8 cellular contexts compared by ENCODE assay signal in the genomic region with DNA sequence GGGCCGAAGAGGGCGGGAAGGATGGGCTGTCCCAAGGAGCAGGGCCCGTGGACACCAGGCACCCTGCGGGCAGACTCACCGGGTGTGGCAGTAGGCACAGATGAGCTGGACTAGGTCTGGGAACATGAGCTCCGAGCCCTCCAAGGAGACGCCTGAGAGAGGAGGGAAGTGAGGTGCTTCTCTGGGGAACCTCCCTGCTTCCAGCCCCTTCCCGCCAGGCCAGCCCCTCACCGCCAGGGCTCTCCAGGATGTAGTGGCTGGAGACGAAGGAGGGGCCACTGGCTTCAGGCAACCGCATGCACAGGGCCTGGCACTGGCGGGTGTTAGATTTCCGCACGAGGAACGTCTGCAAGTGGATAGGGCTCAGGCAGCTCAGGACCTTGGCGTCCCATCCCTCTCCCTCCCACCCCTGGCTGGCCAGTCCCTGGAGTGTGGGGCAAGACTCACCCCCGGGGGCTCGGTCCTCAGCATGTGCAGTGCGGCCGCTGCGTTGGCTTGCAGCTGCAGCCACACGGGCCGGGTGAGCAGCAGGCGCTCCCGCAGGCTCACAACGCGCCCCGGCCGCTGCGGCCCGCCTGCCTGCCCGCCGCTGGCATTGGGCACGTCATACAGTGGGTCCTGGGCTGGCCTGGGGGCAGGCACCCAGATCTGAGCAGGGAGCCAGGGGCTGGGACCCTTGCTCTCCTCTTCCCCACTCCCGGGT. TPM values are rescaled to one million over a fixed set of nuclear protein-coding genes. Genes with fewer than 3 reads are reported as not detected.
DNase-seq lines count a peak whose midpoint lies in the region; ATAC-seq and TF ChIP-seq lines count a peak whose summit lies in the region.

No MANE protein-coding gene starts in this region.

- POLR2A ChIA-PET in Panc1 (lab: Charles Lee), result interaction anchor here (1.0 to 1.3 kb wide), 2 partner anchors 9 to 23 kb away, joined by 4 to 5 read pairs; a partner anchor contains a TSS

- intact Hi-C loops in Panc1 (cut with micrococcal nuclease; ENCODE audit: unreplicated experiment) (no loop called here), uterus (cut with DNase I; ENCODE audit: low total_unique reads) (no loop called here)

- WGBS in ectodermal cell, 2 experiments, result 16 to 19% methylated on average over 35 of the region's 35 CpGs
- 3% methylated on average over 35 of the region's 35 CpGs for WGBS in mesenchymal stem cell

- H2AK5ac ChIP-seq in mesenchymal stem cell (ENCODE audit: low read length, severe bottlenecking), result peak overlapping the region; percentile 46

- H2AFZ ChIP-seq in mesenchymal stem cell (ENCODE audit: low read depth, low read length), result peak overlapping the region; percentile 7

- H4K91ac ChIP-seq in mesenchymal stem cell (ENCODE audit: low read length), result peak overlapping the region; percentile 99

- H3K36me3 ChIP-seq in Panc1 (ENCODE audit: control insufficient read depth, insufficient read depth, low read length) (peaks cover 3% of the 10 kb centered on the region; the same call in 1 of the 2 replicates), ectodermal cell (ENCODE audit: control insufficient read depth, insufficient read depth, low read length) (peaks cover 3% of the 10 kb centered on the region), mesenchymal stem cell (ENCODE audit: control insufficient read depth in 1 of 2, insufficient read depth in 2 of 2, low read depth in 1 of 2, low read length in 2 of 2) (peaks cover 60 to 77% of the 10 kb centered on the region in 2 experiments), uterus (no peaks in the 10 kb centered on the region)

- peak overlapping the region; percentile 92 for H2BK15ac ChIP-seq in mesenchymal stem cell (ENCODE audit: low read depth, poor library complexity, severe bottlenecking)

- CTCF ChIA-PET in Panc1 (lab: Charles Lee), result interaction anchor here (0.6 to 2.1 kb wide), 4 partner anchors 22 to 138 kb away, joined by 3 to 17 read pairs (median 6); no protein-coding TSS in a partner anchor

- DNase-seq in G401 (ENCODE audit: low spot score), result peak; percentile 49
- DNase-seq in Panc1 (ENCODE audit: low read depth, low spot score), result no peak
- peak; percentile 82 for DNase-seq in mesenchymal stem cell
- DNase-seq in uterus, result peak in 1 of 2 donors; percentile 44
- DNase-seq in germinal center (ENCODE audit: low spot score), result no peak

- no peak overlapping the region for H3K23ac ChIP-seq in mesenchymal stem cell (ENCODE audit: low read length in 2 of 2)

- peak overlapping the region; percentile 92 for H4K8ac ChIP-seq in mesenchymal stem cell (ENCODE audit: low read length)

- TF ChIP-seq CTCF in Panc1 (IDR thresholded peaks at IDR 0.05) (no peak), uterus (IDR thresholded peaks at IDR 0.05) (no peak)

- H3K9me3 ChIP-seq in Panc1 (ENCODE audit: control insufficient read depth, insufficient read depth, low read depth, low read length) (no peaks in the 10 kb centered on the region), ectodermal cell (ENCODE audit: control insufficient read depth, low read length) (no peaks in the 10 kb centered on the region), mesenchymal stem cell (ENCODE audit: control insufficient read depth, low read length) (no peaks in the 10 kb centered on the region), uterus (no peaks in the 10 kb centered on the region)

- H2BK12ac ChIP-seq in mesenchymal stem cell (ENCODE audit: low read length in 2 of 2), result peak overlapping the region; percentile 49 to 93

- H3K18ac ChIP-seq in mesenchymal stem cell (ENCODE audit: low read depth in 1 of 2, low read length in 2 of 2), result peak overlapping the region; percentile 97 to 99

- H3K4me1 ChIP-seq in Panc1 (ENCODE audit: control insufficient read depth, insufficient read depth, low read length), result peaks cover 41% of the 10 kb centered on the region
- peaks cover 20% of the 10 kb centered on the region for H3K4me1 ChIP-seq in ectodermal cell (ENCODE audit: control insufficient read depth, insufficient read depth, low read length)
- H3K4me1 ChIP-seq in mesenchymal stem cell (ENCODE audit: control insufficient read depth, insufficient read depth, low read depth, low read length), result peaks cover 66% of the 10 kb centered on the region
- peaks cover 3 to 12% of the 10 kb centered on the region in 2 donors for H3K4me1 ChIP-seq in uterus

- peak overlapping the region; percentile 90 for H2BK5ac ChIP-seq in mesenchymal stem cell (ENCODE audit: low read depth, low read length, poor library complexity, severe bottlenecking)

- peak overlapping the region; percentile 90 to 94 for H3K4ac ChIP-seq in mesenchymal stem cell (ENCODE audit: low read depth in 1 of 2, low read length in 2 of 2)

- H3K9ac ChIP-seq in mesenchymal stem cell (ENCODE audit: low read length), result peak overlapping the region; percentile 99

- TF ChIP-seq POLR2A in uterus (IDR thresholded peaks at IDR 0.05), result no peak

- in situ Hi-C loops in G401 (cut with HindIII; ENCODE audit: low sequenced_read_pairs) (no loop called here), Panc1 (cut with HindIII; ENCODE audit: low pct_unique_long_range_greater_than_20kb, low sequenced_read_pairs) (no loop called here)

- H3K4me3 ChIP-seq in Panc1 (ENCODE audit: low read depth in 2 of 2, low read length in 2 of 2) (peak overlapping the region; percentile 66 to 87), ectodermal cell (ENCODE audit: insufficient read depth, low read depth, low read length) (peak overlapping the region; percentile 49), mesenchymal stem cell (ENCODE audit: insufficient read depth in 1 of 2, low read depth in 1 of 2, low read length in 2 of 2) (peak overlapping the region; percentile 68 to 85), uterus (peak overlapping the region; percentile 29 to 50)

- H3K14ac ChIP-seq in mesenchymal stem cell (ENCODE audit: low read length in 2 of 2), result peak overlapping the region in 1 of 2 experiments; percentile 95

- H3K27ac ChIP-seq in Panc1 (ENCODE audit: low read length), result peak overlapping the region; percentile 89
- H3K27ac ChIP-seq in ectodermal cell (ENCODE audit: insufficient read depth, low read depth, low read length, poor library complexity, severe bottlenecking), result no peak overlapping the region
- H3K27ac ChIP-seq in mesenchymal stem cell (ENCODE audit: low read length, poor library complexity, severe bottlenecking), result peak overlapping the region; percentile 97
- H3K27ac ChIP-seq in uterus, result peak overlapping the region; percentile 29 to 78

- H3K4me2 ChIP-seq in mesenchymal stem cell (ENCODE audit: low read length, poor library complexity, severe bottlenecking), result peak overlapping the region; percentile 68

- no TSS peak for BruUV-seq in Panc1 (replicated peaks; lab: Mats Ljungman, UMichigan)

- ATAC-seq in Panc1 (peak; percentile 36), GM21360 (IDR thresholded peaks at IDR 0.05; ENCODE audit: unreplicated experiment) (no peak), HG02763 (IDR thresholded peaks at IDR 0.05; ENCODE audit: unreplicated experiment) (no peak)

- H2BK120ac ChIP-seq in mesenchymal stem cell (ENCODE audit: low read depth, low read length), result peak overlapping the region; percentile 91

- H3K27me3 ChIP-seq in Panc1 (ENCODE audit: control insufficient read depth, insufficient read depth, low read length) (no peaks in the 10 kb centered on the region), ectodermal cell (ENCODE audit: control insufficient read depth, insufficient read depth, low read length, poor library complexity, severe bottlenecking) (peaks cover 6% of the 10 kb centered on the region), mesenchymal stem cell (ENCODE audit: control insufficient read depth in 1 of 2, insufficient read depth in 1 of 2, low read length in 2 of 2) (no peaks in the 10 kb centered on the region), uterus (no peaks in the 10 kb centered on the region)

- H3K79me1 ChIP-seq in mesenchymal stem cell (replicated peaks; ENCODE audit: low read length, poor library complexity, severe bottlenecking), result peaks cover 30% of the 10 kb centered on the region

RNA-seq across cellular contexts. Expression of a gene that starts 0.6 kb away (rescaled TPM):
- total RNA-seq in G401 (2014; rRNA removed; shearing (Covaris generic)), result 34.3 and 46.6 TPM in 2 replicates
- 21.7 TPM for total RNA-seq in Panc1 (2021; ENCODE audit: unreplicated experiment)
- 14.2 TPM for polyA plus RNA-seq in Panc1 (2012; ENCODE audit: insufficient read length)
- polyA plus RNA-seq in ectodermal cell (2013, experiment 1 of 4), result 5.1 TPM
- polyA plus RNA-seq in ectodermal cell (2013, experiment 2 of 4), result 4.4 TPM
- polyA plus RNA-seq in ectodermal cell (2013, experiment 3 of 4), result 3.4 TPM
- polyA plus RNA-seq in ectodermal cell (2013, experiment 4 of 4), result 3.3 TPM
- 29.1 TPM for polyA plus RNA-seq in mesenchymal stem cell (2013, experiment 1 of 2)
- polyA plus RNA-seq in mesenchymal stem cell (2013, experiment 2 of 2), result 26.9 TPM
- total RNA-seq in uterus, result 10 to 100 TPM in 2 of 4 donors, 1 to 10 TPM in 2; 1.8 to 26.6 (median 8.6) TPM

RNA-seq across cellular contexts. Expression of a gene that starts 9.2 kb away (rescaled TPM):
- 92.6 and 111 TPM in 2 replicates for total RNA-seq in G401 (2014; rRNA removed; shearing (Covaris generic))
- total RNA-seq in Panc1 (2021; ENCODE audit: unreplicated experiment) (80.5 TPM), uterus (10 to 100 TPM; 15.0 to 77.4 (median 21.9) TPM)
- polyA plus RNA-seq in Panc1 (2012; ENCODE audit: insufficient read length), result 89.0 TPM
- 35.4 TPM for polyA plus RNA-seq in ectodermal cell (2013, experiment 1 of 4)
- polyA plus RNA-seq in ectodermal cell (2013, experiment 2 of 4), result 37.6 TPM
- 29.6 TPM for polyA plus RNA-seq in ectodermal cell (2013, experiment 3 of 4)
- 30.4 TPM for polyA plus RNA-seq in ectodermal cell (2013, experiment 4 of 4)
- polyA plus RNA-seq in mesenchymal stem cell (2013, experiment 1 of 2), result 37.1 TPM
- 35.4 TPM for polyA plus RNA-seq in mesenchymal stem cell (2013, experiment 2 of 2)

RNA-seq across cellular contexts. Expression of a gene that starts 11.7 kb away (rescaled TPM):
- total RNA-seq in G401 (2014; rRNA removed; shearing (Covaris generic)), result 22.2 and 23.7 TPM in 2 replicates
- total RNA-seq in Panc1 (2021; ENCODE audit: unreplicated experiment), result 29.3 TPM
- polyA plus RNA-seq in Panc1 (2012; ENCODE audit: insufficient read length), result 58.0 TPM
- polyA plus RNA-seq in ectodermal cell (2013, experiment 1 of 4), result 51.4 TPM
- 50.2 TPM for polyA plus RNA-seq in ectodermal cell (2013, experiment 2 of 4)
- 45.4 TPM for polyA plus RNA-seq in ectodermal cell (2013, experiment 3 of 4)
- polyA plus RNA-seq in ectodermal cell (2013, experiment 4 of 4), result 47.5 TPM
- 31.2 TPM for polyA plus RNA-seq in mesenchymal stem cell (2013, experiment 1 of 2)
- polyA plus RNA-seq in mesenchymal stem cell (2013, experiment 2 of 2), result 31.7 TPM
- total RNA-seq in uterus, result 10 to 100 TPM; 13.2 to 44.8 (median 26.2) TPM

RNA-seq across cellular contexts. Expression of a gene that starts 18.8 kb away (rescaled TPM):
- total RNA-seq in G401 (2014; rRNA removed; shearing (Covaris generic)), result 0.58 TPM in 1 of 2 replicates, not detected in the other
- total RNA-seq in Panc1 (2021; ENCODE audit: unreplicated experiment) (0.15 TPM), uterus (10 to 100 TPM; 14.1 to 91.2 (median 46.2) TPM)
- not detected for polyA plus RNA-seq in Panc1 (2012; ENCODE audit: insufficient read length)
- polyA plus RNA-seq in ectodermal cell (2013, experiment 1 of 4), result 3.7 TPM
- polyA plus RNA-seq in ectodermal cell (2013, experiment 2 of 4), result 4.4 TPM
- polyA plus RNA-seq in ectodermal cell (2013, experiment 3 of 4), result 5.5 TPM
- 6.2 TPM for polyA plus RNA-seq in ectodermal cell (2013, experiment 4 of 4)
- 318 TPM for polyA plus RNA-seq in mesenchymal stem cell (2013, experiment 1 of 2)
- polyA plus RNA-seq in mesenchymal stem cell (2013, experiment 2 of 2), result 313 TPM

RNA-seq across cellular contexts. Expression of a gene that starts 35.9 kb away (rescaled TPM):
- total RNA-seq in G401 (2014; rRNA removed; shearing (Covaris generic)), result 1.9 and 3.0 TPM in 2 replicates
- total RNA-seq in Panc1 (2021; ENCODE audit: unreplicated experiment), result 28.3 TPM
- polyA plus RNA-seq in Panc1 (2012; ENCODE audit: insufficient read length), result 31.4 TPM
- polyA plus RNA-seq in ectodermal cell (2013, experiment 1 of 4), result 36.1 TPM
- polyA plus RNA-seq in ectodermal cell (2013, experiment 2 of 4), result 24.7 TPM
- 17.7 TPM for polyA plus RNA-seq in ectodermal cell (2013, experiment 3 of 4)
- polyA plus RNA-seq in ectodermal cell (2013, experiment 4 of 4), result 19.3 TPM
- 14.6 TPM for polyA plus RNA-seq in mesenchymal stem cell (2013, experiment 1 of 2)
- 14.5 TPM for polyA plus RNA-seq in mesenchymal stem cell (2013, experiment 2 of 2)
- 1 to 10 TPM in 2 of 4 donors, under 1 TPM in 1, not detected in 1; 0.26 to 3.5 (median 1.5) TPM for total RNA-seq in uterus

Comparison
In these comparisons a context has a peak if more than half of its experiments do, and no peak if none do; other contexts are left out.
1. DNase-seq: peak in G401 (single experiment) and mesenchymal stem cell (single experiment); none in Panc1 (single experiment) and germinal center (single experiment).
2. Peak in every context shown above with its lines, with median percentiles within 50 percentile points of each other: H3K4me3 ChIP-seq.